Comparison of ENCODE assay signal across 23 cellular contexts in the genomic region with DNA sequence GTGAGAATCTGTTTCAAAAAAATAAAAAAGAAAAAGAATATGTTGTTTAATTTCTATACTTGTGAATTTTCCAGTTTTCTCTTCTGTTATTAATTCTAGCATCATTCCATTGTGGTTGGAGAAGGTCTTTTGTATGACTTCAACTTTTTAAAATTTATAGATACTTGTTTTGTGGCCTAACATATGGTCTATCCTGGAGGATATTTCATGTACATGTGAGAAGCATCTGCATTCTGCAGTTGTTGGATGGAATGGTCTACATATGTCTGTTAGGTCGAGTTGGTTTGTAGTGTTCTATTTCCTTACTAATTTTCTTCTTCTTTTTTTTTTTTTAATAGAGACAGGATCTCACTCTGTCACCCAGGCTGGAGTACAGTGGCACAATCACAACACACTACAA. TPM values are rescaled to one million over a fixed set of nuclear protein-coding genes. Genes with fewer than 3 reads are reported as not detected.
"Had no signal": no experiment of that assay in that cellular context is flagged by ENCODE, and none has a peak within 500 bp of the region (broad histone marks: within the 10 kb centered on the region; RNA-seq: fewer than 3 reads in every experiment).

No MANE protein-coding gene starts in this region.

- DNase-seq: dermis blood vessel endothelial cell; dorsolateral prefrontal cortex; effector CD4-positive, alpha-beta T cell; effector memory CD4-positive, alpha-beta T cell; esophagus squamous epithelium; foreskin melanocyte; gastrocnemius medialis; glutamatergic neuron; head of caudate nucleus; heart right ventricle; hippocampal formation; left cardiac atrium; left lung; left ventricle myocardium superior; lower lobe of right lung; mesenchymal stem cell; mucosa of descending colon; naive B cell had no signal

- H3K27me3 ChIP-seq: dorsolateral prefrontal cortex, esophagus squamous epithelium, gastrocnemius medialis, heart right ventricle, left lung had no signal

- H3K27me3 Mint-ChIP-seq: naive B cell had no signal

- H3K27ac Mint-ChIP-seq: mesothelial cell of epicardium had no signal

- H3K4me3 ChIP-seq: coronary artery, dorsolateral prefrontal cortex, esophagus squamous epithelium, gastrocnemius medialis, heart right ventricle, left lung, lower lobe of right lung, mucosa of descending colon had no signal

- H3K4me1 ChIP-seq: esophagus squamous epithelium, gastrocnemius medialis, left lung, lower lobe of right lung had no signal

- ATAC-seq: esophagus mucosa, gastrocnemius medialis, heart right ventricle, left cardiac atrium, left lung, left ventricle myocardium superior, lower lobe of right lung, mucosa of descending colon had no signal

- H3K4me3 Mint-ChIP-seq: mesothelial cell of epicardium, naive B cell had no signal

- H3K9me3 ChIP-seq: esophagus squamous epithelium, gastrocnemius medialis, left lung, mucosa of descending colon had no signal

- H3K4me1 Mint-ChIP-seq: mesothelial cell of epicardium, naive B cell had no signal

- H3K9me3 Mint-ChIP-seq: mesothelial cell of epicardium, naive B cell had no signal

RNA-seq across cellular contexts. Expression of gene CKMT1B, which starts 40.8 kb away (rescaled TPM):
- polyA plus RNA-seq: endothelial cell of umbilical vein, fibroblast of lung had no signal
